ENCODE assay signal across 18 cellular contexts in genomic region chr4:180866933-180867643, GRCh38.
"Had no signal": no experiment of that assay in that cellular context is flagged by ENCODE, and none has a peak within 500 bp of the region (broad histone marks: within the 10 kb centered on the region; RNA-seq: fewer than 3 reads in every experiment).

No MANE protein-coding gene starts in this region.

- H3K4me3 Mint-ChIP-seq: effector memory CD8-positive, alpha-beta T cell; memory B cell; nephron progenitor cell had no signal

- H3K27me3 Mint-ChIP-seq: effector memory CD8-positive, alpha-beta T cell; memory B cell had no signal

- H3K27me3 ChIP-seq: esophagus squamous epithelium, ovary had no signal

- H3K27ac Mint-ChIP-seq: effector memory CD8-positive, alpha-beta T cell; memory B cell; nephron progenitor cell had no signal

- H3K36me3 ChIP-seq: esophagus squamous epithelium, ovary had no signal

- H3K27ac ChIP-seq: esophagus squamous epithelium, ovary, psoas muscle had no signal

- DNase-seq: cortex of kidney; effector memory CD8-positive, alpha-beta T cell; erythroblast; esophagus squamous epithelium; foreskin melanocyte; left ventricle myocardium superior; nephron progenitor cell; occipital lobe; ovary; psoas muscle; right cardiac atrium; small intestine; stimulated activated CD4-positive, alpha-beta T cell treated with anti-CD3 and anti-CD28 coated beads, Interleukin-15, amount 100 ng/mL, for 24 hours; stimulated activated CD4-positive, alpha-beta T cell treated with anti-CD3 and anti-CD28 coated beads, Interleukin-2, amount 100 ng/mL, for 48 hours; stimulated activated naive CD4-positive, alpha-beta T cell treated with Interleukin-2 at 50 U/mL for 16 hours; trophoblast cell had no signal

- H3K36me3 Mint-ChIP-seq: memory B cell had no signal

- H3K4me1 Mint-ChIP-seq: memory B cell had no signal

- ATAC-seq: effector memory CD8-positive, alpha-beta T cell; left ventricle myocardium superior; psoas muscle had no signal

- H3K9me3 ChIP-seq: ovary had no signal

- H3K4me3 ChIP-seq: esophagus squamous epithelium, lung, ovary, psoas muscle had no signal

- H3K4me1 ChIP-seq: esophagus squamous epithelium, psoas muscle had no signal
